Comparison of ENCODE assay signal across 33 cellular contexts in the genomic region with DNA sequence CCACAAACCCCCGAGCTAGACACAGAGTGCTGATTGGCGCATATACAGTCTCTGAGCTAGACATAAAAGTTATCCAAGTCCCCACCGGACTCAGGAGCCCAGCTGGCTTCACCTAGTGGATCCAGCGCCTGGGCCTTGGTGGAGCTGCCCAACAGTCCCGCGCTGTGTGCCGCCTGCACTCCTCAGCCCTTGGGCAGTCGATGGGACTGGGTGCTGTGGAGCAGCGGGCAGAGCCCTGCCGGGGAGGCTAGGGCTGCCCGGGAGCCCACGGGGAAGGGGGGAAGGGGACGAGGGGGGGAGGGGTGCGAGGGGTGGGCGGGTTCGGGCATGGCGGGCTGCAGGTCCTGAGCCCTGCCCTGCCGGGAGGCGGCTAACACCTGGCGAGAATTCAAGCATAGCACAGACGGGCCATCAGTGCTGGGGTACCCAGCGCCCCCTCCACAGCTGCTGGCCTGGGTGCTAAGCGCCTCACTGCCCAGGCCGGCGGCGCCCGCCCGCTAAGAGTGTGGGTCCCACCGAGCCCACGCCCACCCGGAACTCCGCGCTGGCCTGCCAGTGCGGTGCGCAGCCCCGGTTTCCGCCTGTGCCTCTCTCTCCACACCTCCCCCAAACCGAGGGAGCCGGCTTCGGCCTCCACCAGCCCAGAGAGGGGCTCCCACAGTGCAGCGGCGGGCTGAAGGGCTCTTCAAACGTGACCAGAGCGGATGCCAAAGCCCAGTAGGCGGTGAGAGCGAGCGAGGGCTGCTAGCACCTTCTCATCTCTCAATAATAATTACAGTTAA.
"Had no signal": no experiment of that assay in that cellular context is flagged by ENCODE, and none has a peak within 500 bp of the region (broad histone marks: within the 10 kb centered on the region; RNA-seq: fewer than 3 reads in every experiment).

No MANE protein-coding gene starts in this region.

- H3K27me3 ChIP-seq: adrenal gland, body of pancreas, brain microvascular endothelial cell, cardiac muscle cell had no signal

- H3K4me1 ChIP-seq: adrenal gland, body of pancreas had no signal

- H3K9me3 ChIP-seq: adrenal gland, body of pancreas had no signal

- H3K4me3 ChIP-seq: adrenal gland, body of pancreas, cardiac muscle cell had no signal

- DNase-seq: activated B cell treated with CpG ODN at 0.5 μM for 24 hours; activated CD4-positive, alpha-beta memory T cell treated with anti-CD3 and anti-CD28 coated beads for 36 hours; activated CD4-positive, alpha-beta T cell treated with anti-CD3 and anti-CD28 coated beads for 4 hours; activated CD4-positive, alpha-beta T cell treated with anti-CD3 and anti-CD28 coated beads, Interleukin-2, amount 10 ng/mL, durations not matched to agents 24 days and 14 days; activated CD4-positive, alpha-beta T cell treated with anti-CD3 and anti-CD28 coated beads, Interleukin-2, amount 50 U/mL, for 1 hour; activated CD4-positive, alpha-beta T cell treated with anti-CD3 and anti-CD28 coated beads, Interleukin-2, amount 50 U/mL, for 4 hours; activated CD4-positive, CD25-positive, alpha-beta regulatory T cell treated with anti-CD3 and anti-CD28 coated beads, Interleukin-2, amount 50 U/mL, for 72 hours; activated CD8-positive, alpha-beta memory T cell treated with anti-CD3 and anti-CD28 coated beads, Interleukin-2, amount 50 U/mL, for 4 hours; activated CD8-positive, alpha-beta T cell treated with anti-CD3 and anti-CD28 coated beads for 36 hours; activated effector memory CD4-positive, alpha-beta T cell treated with anti-CD3 and anti-CD28 coated beads, Interleukin-2, amount 50 U/mL, for 16 hours; activated gamma-delta T cell treated with Interleukin-2 at 50 U/mL for 16 hours; activated naive CD4-positive, alpha-beta T cell; activated naive CD4-positive, alpha-beta T cell treated with anti-CD3 and anti-CD28 coated beads for 36 hours; activated naive CD4-positive, alpha-beta T cell treated with anti-CD3 and anti-CD28 coated beads, Interleukin-2, amount 50 U/mL, for 16 hours; activated naive CD8-positive, alpha-beta T cell treated with anti-CD3 and anti-CD28 coated beads for 36 hours; activated T-cell treated with anti-CD3 and anti-CD28 coated beads for 4 hours; activated T-cell treated with anti-CD3 and anti-CD28 coated beads, Interleukin-2, amount 50 U/mL, for 1 hour; activated T-cell treated with anti-CD3 and anti-CD28 coated beads, Interleukin-2, amount 50 U/mL, for 4 hours; activated T-cell treated with anti-CD3 and anti-CD28 coated beads, Interleukin-2, amount 50 U/mL, for 72 hours; adrenal gland; amniotic stem cell; aorta; body of pancreas; brain microvascular endothelial cell; caudate nucleus; SW 1271; T-helper 1 cell; T-helper 2 cell; T-helper 9 cell had no signal

- H3K36me3 ChIP-seq: adrenal gland, brain microvascular endothelial cell, cardiac muscle cell had no signal

- ATAC-seq: activated CD8-positive, alpha-beta T cell treated with anti-CD3 and anti-CD28 coated beads for 36 hours; activated naive CD4-positive, alpha-beta T cell treated with anti-CD3 and anti-CD28 coated beads, Interleukin-2, amount 50 U/mL, for 72 hours; activated T-cell treated with anti-CD3 and anti-CD28 coated beads, Interleukin-2, amount 50 U/mL, for 4 hours; activated T-cell treated with anti-CD3 and anti-CD28 coated beads, Interleukin-2, amount 50 U/mL, for 72 hours; activated T-helper 17 cell treated with anti-CD3 and anti-CD28 coated beads, Interleukin-2, amount 50 U/mL, for 72 hours; body of pancreas had no signal

- H3K27ac ChIP-seq: adrenal gland, body of pancreas, brain microvascular endothelial cell, cardiac muscle cell, VCaP had no signal
